ENCODE assay signal across 1 cellular context in genomic region chr9:136274786-136275654, GRCh38.
TF ChIP-seq lines count a peak whose summit lies in the region.

No MANE protein-coding gene starts in this region.

TF ChIP-seq in K562, 482 proteins besides CTCF, POLR2A, EP300 and RAD21:
- no peak for TF ChIP-seq ZNF695 (CRISPR knock-in tag; IDR thresholded peaks at IDR 0.05)
- peak; percentile 41; the same call in 1 of the 2 replicates for TF ChIP-seq EGR1 (conservative IDR thresholded peaks at IDR 0.05)
- TF ChIP-seq, protein P1, sequence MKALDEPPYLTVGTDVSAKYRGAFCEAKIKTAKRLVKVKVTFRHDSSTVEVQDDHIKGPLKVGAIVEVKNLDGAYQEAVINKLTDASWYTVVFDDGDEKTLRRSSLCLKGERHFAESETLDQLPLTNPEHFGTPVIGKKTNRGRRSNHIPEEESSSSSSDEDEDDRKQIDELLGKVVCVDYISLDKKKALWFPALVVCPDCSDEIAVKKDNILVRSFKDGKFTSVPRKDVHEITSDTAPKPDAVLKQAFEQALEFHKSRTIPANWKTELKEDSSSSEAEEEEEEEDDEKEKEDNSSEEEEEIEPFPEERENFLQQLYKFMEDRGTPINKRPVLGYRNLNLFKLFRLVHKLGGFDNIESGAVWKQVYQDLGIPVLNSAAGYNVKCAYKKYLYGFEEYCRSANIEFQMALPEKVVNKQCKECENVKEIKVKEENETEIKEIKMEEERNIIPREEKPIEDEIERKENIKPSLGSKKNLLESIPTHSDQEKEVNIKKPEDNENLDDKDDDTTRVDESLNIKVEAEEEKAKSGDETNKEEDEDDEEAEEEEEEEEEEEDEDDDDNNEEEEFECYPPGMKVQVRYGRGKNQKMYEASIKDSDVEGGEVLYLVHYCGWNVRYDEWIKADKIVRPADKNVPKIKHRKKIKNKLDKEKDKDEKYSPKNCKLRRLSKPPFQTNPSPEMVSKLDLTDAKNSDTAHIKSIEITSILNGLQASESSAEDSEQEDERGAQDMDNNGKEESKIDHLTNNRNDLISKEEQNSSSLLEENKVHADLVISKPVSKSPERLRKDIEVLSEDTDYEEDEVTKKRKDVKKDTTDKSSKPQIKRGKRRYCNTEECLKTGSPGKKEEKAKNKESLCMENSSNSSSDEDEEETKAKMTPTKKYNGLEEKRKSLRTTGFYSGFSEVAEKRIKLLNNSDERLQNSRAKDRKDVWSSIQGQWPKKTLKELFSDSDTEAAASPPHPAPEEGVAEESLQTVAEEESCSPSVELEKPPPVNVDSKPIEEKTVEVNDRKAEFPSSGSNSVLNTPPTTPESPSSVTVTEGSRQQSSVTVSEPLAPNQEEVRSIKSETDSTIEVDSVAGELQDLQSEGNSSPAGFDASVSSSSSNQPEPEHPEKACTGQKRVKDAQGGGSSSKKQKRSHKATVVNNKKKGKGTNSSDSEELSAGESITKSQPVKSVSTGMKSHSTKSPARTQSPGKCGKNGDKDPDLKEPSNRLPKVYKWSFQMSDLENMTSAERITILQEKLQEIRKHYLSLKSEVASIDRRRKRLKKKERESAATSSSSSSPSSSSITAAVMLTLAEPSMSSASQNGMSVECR (CRISPR knock-in tag; IDR thresholded peaks at IDR 0.05): 0 out of 2 replicates have a peak, but pooled peaks have one; percentile 33
- peak; percentile 12; the same call in 1 of the 2 replicates for TF ChIP-seq BHLHE40 (IDR thresholded peaks at IDR 0.05; ENCODE audit: low read length)
